ENCODE assay signal across 8 cellular contexts in the genomic region with DNA sequence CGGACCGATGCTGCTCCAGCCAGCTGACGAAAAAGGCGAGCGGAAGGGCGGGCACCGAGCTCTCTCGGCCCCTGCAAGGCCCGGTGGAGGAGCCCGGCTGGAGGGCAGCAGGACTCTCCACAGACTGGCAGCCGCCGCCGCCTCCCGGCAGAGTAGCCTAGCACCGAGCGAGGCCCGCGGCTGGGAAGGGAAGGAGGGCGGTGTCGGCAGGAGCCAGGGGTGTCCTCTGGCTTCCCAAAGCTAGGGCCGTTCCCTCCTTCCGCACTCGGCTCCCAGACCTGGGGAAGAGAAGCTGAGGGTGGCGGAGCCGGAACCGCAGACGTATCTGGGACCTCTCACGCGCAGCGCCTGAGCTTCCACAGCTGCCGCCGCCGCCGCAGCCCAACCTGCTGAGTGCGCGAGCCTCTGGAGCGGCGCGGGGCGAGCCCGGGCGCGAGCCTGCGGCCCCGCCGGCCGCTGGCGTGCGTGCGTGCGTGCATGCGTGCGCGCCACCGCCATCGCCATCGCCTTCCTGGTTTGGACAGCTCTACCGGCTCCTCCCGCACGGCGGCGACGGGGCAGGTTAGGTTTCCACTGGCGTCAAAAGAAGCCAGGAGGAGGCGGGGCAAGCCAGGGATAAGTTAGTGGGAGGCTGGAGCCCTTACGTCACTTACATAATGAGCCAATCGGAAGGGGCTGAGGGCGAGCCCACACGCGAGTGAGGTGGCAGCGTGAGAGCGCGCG. TPM values are rescaled to one million over a fixed set of nuclear protein-coding genes. Genes with fewer than 3 reads are reported as not detected.
A peak's percentile ranks its signal among the peaks of the same experiment; 100 is the strongest.
DNase-seq lines count a peak whose midpoint lies in the region; ATAC-seq, FAIRE-seq and TF ChIP-seq lines count a peak whose summit lies in the region.

A gene (minus strand): TSS at position 395 of the 723 bp plus-strand sequence. CDS start 439 bp downstream, outside the sequence.

- ATAC-seq in HG03457 (IDR thresholded peaks at IDR 0.05; ENCODE audit: unreplicated experiment) = peak; percentile 95
- ATAC-seq in activated CD4-positive, alpha-beta T cell treated with anti-CD3 and anti-CD28 coated beads for 36 hours = peak; percentile 93

- no peaks in the 10 kb centered on the region for H3K9me3 ChIP-seq in BLaER1

- FAIRE-seq in GM19239 (lab: Jason Lieb, UNC) = peak; percentile 90

- intact Hi-C loops in activated CD4-positive, alpha-beta T cell treated with anti-CD3 and anti-CD28 coated beads for 36 hours (cut with DNase I, micrococcal nuclease) = loop anchor here (1.0 to 5.0 kb wide), 13 partner anchors 18 to 946 kb away; a partner anchor contains a TSS

- CTCF ChIA-PET in activated CD4-positive, alpha-beta T cell treated with anti-CD3 and anti-CD28 coated beads for 36 hours (lab: Charles Lee) = interaction anchor here (0.6 to 4.8 kb wide), 5 partner anchors 9 to 170 kb away, joined by 3 to 53 read pairs (median 3); no protein-coding TSS in a partner anchor

- TF ChIP-seq CTCF in choroid plexus epithelial cell (conservative IDR thresholded peaks at IDR 0.05; ENCODE audit: low read depth, low read length) = peak; percentile 44

- peak; percentile 92 for DNase-seq in GM19239 (ENCODE audit: insufficient read length, low spot score)
- DNase-seq in NCI-H524 (lab: John Stamatoyannopoulos, UW) = peak; percentile 98 to 99
- peak; percentile 100 for DNase-seq in activated CD4-positive, alpha-beta T cell treated with anti-CD3 and anti-CD28 coated beads for 36 hours
- peak; percentile 100 for DNase-seq in choroid plexus epithelial cell (ENCODE audit: low read depth)
- peak; percentile 99 for DNase-seq in kidney glomerular epithelial cell (lab: John Stamatoyannopoulos, UW)
- peak; percentile 97 to 98 for DNase-seq in stimulated activated CD4-positive, alpha-beta T cell treated with anti-CD3 and anti-CD28 coated beads, Interleukin-1b, Interleukin-23, amount 100 ng/mL, for 1 hour (ENCODE audit: low read depth in 2 of 2)

- H3K36me3 ChIP-seq in BLaER1 = 0 out of 2 replicates have a peak, but pooled peaks cover 3% of the 10 kb centered on the region

- H3K9me3 Mint-ChIP-seq in activated CD4-positive, alpha-beta T cell treated with anti-CD3 and anti-CD28 coated beads for 36 hours (ENCODE audit: low read depth) = no peaks in the 10 kb centered on the region

- H3K36me3 Mint-ChIP-seq in activated CD4-positive, alpha-beta T cell treated with anti-CD3 and anti-CD28 coated beads for 36 hours (ENCODE audit: low read depth) = peaks cover 12% of the 10 kb centered on the region

- peak within 1 kb of the TSS; percentile 97 for H3K4me3 Mint-ChIP-seq in activated CD4-positive, alpha-beta T cell treated with anti-CD3 and anti-CD28 coated beads for 36 hours

- peaks cover 22% of the 10 kb centered on the region for H3K4me1 Mint-ChIP-seq in activated CD4-positive, alpha-beta T cell treated with anti-CD3 and anti-CD28 coated beads for 36 hours

- H3K4me2 ChIP-seq in BLaER1 = peak within 1 kb of the TSS; percentile 93

- peak within 1 kb of the TSS; percentile 97 for H3K9ac ChIP-seq in BLaER1

- peak within 1 kb of the TSS; percentile 100 for H3K4me3 ChIP-seq in BLaER1
- H3K4me3 ChIP-seq in choroid plexus epithelial cell (ENCODE audit: low read depth, low read length) = peak within 1 kb of the TSS; percentile 93

- H3K27me3 Mint-ChIP-seq in activated CD4-positive, alpha-beta T cell treated with anti-CD3 and anti-CD28 coated beads for 36 hours = no peaks in the 10 kb centered on the region

- no peaks in the 10 kb centered on the region for H3K27me3 ChIP-seq in BLaER1

- peaks cover 19% of the 10 kb centered on the region for H3K4me1 ChIP-seq in BLaER1

- H3K27ac ChIP-seq in BLaER1 = peak within 1 kb of the TSS; percentile 90

- peak within 1 kb of the TSS; percentile 86 for H3K27ac Mint-ChIP-seq in activated CD4-positive, alpha-beta T cell treated with anti-CD3 and anti-CD28 coated beads for 36 hours

- peaks cover 38% of the 10 kb centered on the region for H4K20me1 ChIP-seq in BLaER1

- POLR2A ChIA-PET in activated CD4-positive, alpha-beta T cell treated with anti-CD3 and anti-CD28 coated beads for 36 hours (lab: Charles Lee) = interaction anchor here (0.6 to 3.5 kb wide), 8 partner anchors 8 to 733 kb away, joined by 3 to 40 read pairs (median 4); a partner anchor contains a TSS

RNA-seq across cellular contexts. Expression of the gene that starts here (rescaled TPM):
- total RNA-seq in activated CD4-positive, alpha-beta T cell treated with anti-CD3 and anti-CD28 coated beads for 36 hours = 10 to 100 TPM; 57.9 to 58.9 TPM

Comparison
In these comparisons a context has a peak if more than half of its experiments do, and no peak if none do; other contexts are left out.
1. Peak in every context shown above with its lines: DNase-seq, ATAC-seq, H3K4me3 ChIP-seq and H3K27ac ChIP-seq.